ENCODE assay signal across 2 cellular contexts in the genomic region with DNA sequence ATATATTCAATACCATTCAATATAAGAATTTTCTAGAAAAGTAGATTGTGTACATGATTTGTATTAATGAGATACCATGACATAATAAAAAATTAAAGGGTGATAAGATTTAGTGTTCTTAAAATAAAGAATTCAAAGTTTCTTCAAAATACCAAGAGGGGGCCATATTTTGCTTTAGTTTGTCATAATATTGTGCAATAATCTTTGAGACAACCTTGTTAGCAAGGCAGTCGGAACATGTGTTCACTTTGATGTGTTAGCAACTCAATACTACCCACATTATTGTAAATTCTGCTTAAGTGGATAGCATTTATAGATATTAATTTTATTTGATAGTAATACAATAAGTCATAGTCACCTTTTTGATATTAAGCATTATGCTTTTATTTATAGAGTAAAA.
TF ChIP-seq lines count a peak whose summit lies in the region.

No MANE protein-coding gene starts in this region.

TF ChIP-seq in HCT116, 20 proteins besides CTCF, POLR2A, EP300 and RAD21:
- TF ChIP-seq EZH2phosphoT487 (IDR thresholded peaks at IDR 0.05; ENCODE audit: borderline replicate concordance) = no peak

TF ChIP-seq in H1, 55 proteins besides CTCF, POLR2A, EP300 and RAD21:
- TF ChIP-seq ZNF274 (IDR thresholded peaks at IDR 0.05; ENCODE audit: borderline replicate concordance, extremely low read depth, low read length) (no peak), CHD1 (IDR thresholded peaks at IDR 0.05; ENCODE audit: low read depth, low read length) (no peak), HDAC2 (IDR thresholded peaks at IDR 0.05; ENCODE audit: borderline replicate concordance in 1 of 2, low read depth in 2 of 2, low read length in 2 of 2) (no peak), YY1 (IDR thresholded peaks at IDR 0.05; ENCODE audit: low read depth, low read length) (no peak), CEBPB (IDR thresholded peaks at IDR 0.05; ENCODE audit: low read depth, low read length) (0 out of 2 replicates have a peak, but pooled peaks have one; percentile 26), KDM1A (IDR thresholded peaks at IDR 0.05; ENCODE audit: borderline replicate concordance, low read length) (no peak)
